Comparison of ENCODE assay signal across 9 cellular contexts in genomic region chr2:189674374-189675112, GRCh38. TPM values are rescaled to one million over a fixed set of nuclear protein-coding genes. Genes with fewer than 3 reads are reported as not detected.
DNase-seq lines count a peak whose midpoint lies in the region; ATAC-seq, FAIRE-seq and TF ChIP-seq lines count a peak whose summit lies in the region.
"Had no signal": no experiment of that assay in that cellular context is flagged by ENCODE, and none has a peak within 500 bp of the region (broad histone marks: within the 10 kb centered on the region; RNA-seq: fewer than 3 reads in every experiment).

TSS of gene ANKAR (plus strand) at chr2:189674670. CDS start at chr2:189676491, 1,821 bp downstream.

- TF ChIP-seq CTCF in A549 (IDR thresholded peaks at IDR 0.05), result peak; percentile 95
- TF ChIP-seq CTCF in epithelial cell of esophagus (IDR thresholded peaks at IDR 0.05; ENCODE audit: insufficient read depth, low read depth, low read length, missing control alignments), result peak; percentile 32
- peak; percentile 84 for TF ChIP-seq CTCF in mucosa of descending colon (IDR thresholded peaks at IDR 0.05)

- H3K4me3 ChIP-seq in A549, result peak within 1 kb of the TSS; percentile 53
- H3K4me3 ChIP-seq in epithelial cell of esophagus (ENCODE audit: low read length), result peak within 1 kb of the TSS; percentile 83
- peak within 1 kb of the TSS; percentile 29 for H3K4me3 ChIP-seq in mucosa of descending colon

- DNase-seq in A549 (ENCODE audit: low read depth in 1 of 2, low spot score in 1 of 2), result peak; percentile 73 to 92
- peak; percentile 88 for DNase-seq in NOMO-1 treated with DMSO at 0.1 percent for 48 hours (lab: John Stamatoyannopoulos, UW; ENCODE audit: unreplicated experiment)
- peak; percentile 73 for DNase-seq in activated T-cell treated with anti-CD3 and anti-CD28 coated beads for 24 hours (ENCODE audit: low read depth)
- peak; percentile 78 for DNase-seq in epithelial cell of esophagus (ENCODE audit: low read depth)
- peak; percentile 91 to 93 (median 93) for DNase-seq in mucosa of descending colon
- DNase-seq in stimulated activated CD8-positive, alpha-beta memory T cell treated with anti-CD3 and anti-CD28 coated beads, Interleukin-4, amount 100 ng/mL, for 1 hour (ENCODE audit: low read depth in 2 of 2, low spot score in 1 of 2), result peak; percentile 55 to 58

- peak within 1 kb of the TSS; percentile 82 to 92 for H3K27ac ChIP-seq in A549

- peak within 1 kb of the TSS; percentile 79 for H3K4me2 ChIP-seq in A549

- intact Hi-C loops in mucosa of descending colon (cut with DNase I, micrococcal nuclease), result no loop called here

- TF ChIP-seq RAD21 in A549 (conservative IDR thresholded peaks at IDR 0.05 in 1 of 2, IDR thresholded peaks at IDR 0.05 in 1 of 2), result peak; percentile 9 to 73; a peak in 3 of 5 replicates

- CTCF ChIA-PET in A549 (lab: Yijun Ruan, JAX), result interaction anchor here (0.8 to 5.8 kb wide), 13 partner anchors 9 to 125 kb away, joined by 3 to 72 read pairs (median 5); partner anchors contain the start of genes ASNSD1, OSGEPL1 and SLC40A1

- FAIRE-seq in A549 (lab: Jason Lieb, UNC), result no peak

- 1% methylated on average over 36 of the region's 62 CpGs for WGBS in A549 (ENCODE audit: missing lambda C conversion rate)

- H3K4me1 ChIP-seq in A549, result peaks cover 12% of the 10 kb centered on the region
- H3K4me1 ChIP-seq in mucosa of descending colon (ENCODE audit: low read depth), result peaks cover 4% of the 10 kb centered on the region

- TF ChIP-seq EP300 in A549 (IDR thresholded peaks at IDR 0.05), result no peak

- no peaks in the 10 kb centered on the region for H3K36me3 ChIP-seq in mucosa of descending colon (ENCODE audit: low read depth)

- H3K9me3 ChIP-seq in A549, result peaks cover 10% of the 10 kb centered on the region
- H3K9me3 ChIP-seq in mucosa of descending colon, result peaks cover 5% of the 10 kb centered on the region

- ATAC-seq in A549 (peak; percentile 99 to 100), GM18858 (IDR thresholded peaks at IDR 0.05; ENCODE audit: unreplicated experiment) (peak; percentile 95), HG03095 (IDR thresholded peaks at IDR 0.05; ENCODE audit: unreplicated experiment) (peak; percentile 98), mucosa of descending colon (peak; percentile 99)
- ATAC-seq: HCT116 had no signal

- POLR2A ChIA-PET in A549 (lab: Yijun Ruan, JAX), result interaction anchor here (1.1 to 1.5 kb wide), 3 partner anchors 10 to 94 kb away, joined by 3 to 5 read pairs (median 4); partner anchors contain the start of genes OSGEPL1 and SLC40A1

- peak; percentile 78 for TF ChIP-seq POLR2A in A549 (IDR thresholded peaks at IDR 0.05; ENCODE audit: low read length)

TF ChIP-seq in A549, 52 proteins besides CTCF, POLR2A, EP300 and RAD21 (continues in another document):
- TF ChIP-seq MAZ (IDR thresholded peaks at IDR 0.05; ENCODE audit: borderline replicate concordance, low read depth, low read length) (no peak), SREBF2 (IDR thresholded peaks at IDR 0.05) (no peak), JUNB (IDR thresholded peaks at IDR 0.05) (no peak), ZSCAN20 (CRISPR knock-in tag; IDR thresholded peaks at IDR 0.05) (no peak), FOSL2 (IDR thresholded peaks at IDR 0.05) (no peak), FOSL2 (CRISPR knock-in tag; IDR thresholded peaks at IDR 0.05) (peak; percentile 34), RARB (CRISPR knock-in tag; IDR thresholded peaks at IDR 0.05) (no peak; the same call in 1 of the 2 replicates), MYC (IDR thresholded peaks at IDR 0.05; ENCODE audit: borderline replicate concordance, low read length) (peak; percentile 48; the same call in 1 of the 2 replicates), ZNF302 (CRISPR knock-in tag; IDR thresholded peaks at IDR 0.05) (no peak), SMC3 (IDR thresholded peaks at IDR 0.05) (peak; percentile 80), PHF8 (IDR thresholded peaks at IDR 0.05; ENCODE audit: borderline replicate concordance, low read depth) (peak; percentile 86), ZC3H11A (IDR thresholded peaks at IDR 0.05) (no peak), HOXB5 (CRISPR knock-in tag; IDR thresholded peaks at IDR 0.05) (peak; percentile 70; the same call in 1 of the 2 replicates), BCL3 (IDR thresholded peaks at IDR 0.05) (0 out of 3 replicates have a peak, but pooled peaks have one; percentile 48), RNF2 (IDR thresholded peaks at IDR 0.05; ENCODE audit: borderline replicate concordance, low read depth) (no peak), HES2 (IDR thresholded peaks at IDR 0.05) (no peak), TFCP2L1 (CRISPR knock-in tag; IDR thresholded peaks at IDR 0.05) (no peak), CHD4 (IDR thresholded peaks at IDR 0.05; ENCODE audit: borderline replicate concordance) (no peak), REST (IDR thresholded peaks at IDR 0.05) (peak; percentile 61; the same call in 1 of the 2 replicates), HDAC2 (IDR thresholded peaks at IDR 0.05) (no peak), MAX (IDR thresholded peaks at IDR 0.05) (peak; percentile 83), HOXA7 (CRISPR knock-in tag; IDR thresholded peaks at IDR 0.05) (no peak), CBX2 (IDR thresholded peaks at IDR 0.05; ENCODE audit: borderline replicate concordance, low read depth) (no peak), GATA3 (IDR thresholded peaks at IDR 0.05; ENCODE audit: borderline replicate concordance) (no peak), KDM5A (IDR thresholded peaks at IDR 0.05) (no peak), FOSB (CRISPR knock-in tag; IDR thresholded peaks at IDR 0.05) (no peak), CHD2 (IDR thresholded peaks at IDR 0.05; ENCODE audit: low read length, partially characterized antibody) (peak; percentile 63), HEYL (CRISPR knock-in tag; IDR thresholded peaks at IDR 0.05) (no peak), TP53 (CRISPR knock-in tag; IDR thresholded peaks at IDR 0.05) (0 out of 2 replicates have a peak, but pooled peaks have one; percentile 21), E2F6 (IDR thresholded peaks at IDR 0.05; ENCODE audit: borderline replicate concordance, low read depth) (peak; percentile 79), POLR2AphosphoS2 (conservative IDR thresholded peaks at IDR 0.05; ENCODE audit: low read length) (no peak)

RNA-seq across cellular contexts. Expression of gene ANKAR, which starts in this region (rescaled TPM):
- polyA plus RNA-seq in A549 (2011; rRNA removed), result 3.1 and 4.8 TPM in 2 replicates
- polyA plus RNA-seq in A549 (2012; cell fraction: cytosol; rRNA removed), result 0.70 and 1.1 TPM in 2 replicates
- 0.58 and 0.69 TPM in 2 replicates for polyA plus RNA-seq in A549 (2012; cell fraction: nucleus; rRNA removed)
- 1.7 to 2.3 TPM (median 2.2 TPM) in 3 replicates for polyA plus RNA-seq in A549 (2017; fragmentation: RNase III; extraction: RNeasy Plus Mini Kit Qiagen cat#74134 plus additional on column Dnase treatment)
- polyA minus RNA-seq in A549 (2011; rRNA and poly(A)+ RNA removed), result 3.3 and 4.4 TPM in 2 replicates
- total RNA-seq in mucosa of descending colon, result 10 to 100 TPM in 2 of 3 donors, 1 to 10 TPM in 1; 7.8 to 14.2 (median 14.1) TPM

Comparison
In these comparisons a context has a peak if more than half of its experiments do, and no peak if none do; other contexts are left out.
1. Peak in every context shown above with its lines: DNase-seq, ATAC-seq, H3K4me3 ChIP-seq and H3K27ac ChIP-seq.
2. H3K4me3 ChIP-seq: peak in every context shown above with its lines; median percentile 83 in epithelial cell of esophagus; 53 in A549; 29 in mucosa of descending colon.
3. CTCF ChIP-seq: peak in every context shown above with its lines; median percentile 95 in A549; 84 in mucosa of descending colon; 32 in epithelial cell of esophagus.